Comparison of ENCODE assay signal across 12 cellular contexts in genomic region chr6:151962246-151962846, GRCh38.
A peak's percentile ranks its signal among the peaks of the same experiment; 100 is the strongest.
DNase-seq lines count a peak whose midpoint lies in the region; ATAC-seq, FAIRE-seq and TF ChIP-seq lines count a peak whose summit lies in the region.
"Had no signal": no experiment of that assay in that cellular context is flagged by ENCODE, and none has a peak within 500 bp of the region (broad histone marks: within the 10 kb centered on the region; RNA-seq: fewer than 3 reads in every experiment).

No MANE protein-coding gene starts in this region.

- no peak overlapping the region for H3K56ac ChIP-seq in H1 (replicated peaks; ENCODE audit: insufficient read length, low read depth, low read length)

- no peak for TF ChIP-seq RAD21 in H1 (IDR thresholded peaks at IDR 0.05 in 1 of 2, conservative IDR thresholded peaks at IDR 0.05 in 1 of 2; ENCODE audit: low read depth in 2 of 2, low read length in 2 of 2)

- H3K9ac ChIP-seq in H1 (replicated peaks in 1 of 4; ENCODE audit: extremely low read depth in 1 of 4, low read depth in 3 of 4, low read length in 3 of 4) = no peak overlapping the region

- H2BK12ac ChIP-seq in H1 (ENCODE audit: low read depth, low read length) = no peak overlapping the region

- 91% methylated on average over 5 of the region's 5 CpGs; no CpG with 5 or more reads in 1 of the 2 experiments for WGBS in H1 (ENCODE audit: extremely low coverage in 1 of 2, insufficient coverage in 1 of 2, insufficient read length in 1 of 2, insufficient replicate concordance in 2 of 2, low coverage in 1 of 2, low lambda C conversion rate in 2 of 2, missing lambda C conversion rate in 1 of 2), 2 experiments

- H3K36me3 ChIP-seq in H1 (ENCODE audit: control insufficient read depth in 2 of 4, insufficient read depth in 4 of 4, low read length in 3 of 4) = no peaks in the 10 kb centered on the region

- peak overlapping the region; percentile 77 for H3K27ac Mint-ChIP-seq in activated T-cell treated with anti-CD3 and anti-CD28 coated beads, Interleukin-2, amount 50 U/mL, for 72 hours
- peak overlapping the region in 1 of 2 donors; percentile 56 for H3K27ac Mint-ChIP-seq in stimulated activated naive CD8-positive, alpha-beta T cell treated with anti-CD3 and anti-CD28 coated beads, Interleukin-15, amount 100 ng/mL, for 72 hours
- H3K27ac Mint-ChIP-seq: activated naive CD8-positive, alpha-beta T cell had no signal

- H3K79me1 ChIP-seq in H1 (ENCODE audit: low read depth, low read length) = no peaks in the 10 kb centered on the region

- H3K79me2 ChIP-seq in H1 (ENCODE audit: control insufficient read depth in 1 of 2, insufficient read depth in 2 of 2, low read length in 2 of 2) = no peaks in the 10 kb centered on the region

- no peak overlapping the region for H4K8ac ChIP-seq in H1 (ENCODE audit: extremely low read depth, insufficient read depth, low read length)

- no peak overlapping the region for H2BK120ac ChIP-seq in H1 (replicated peaks; ENCODE audit: low read depth, low read length)

- peak overlapping the region in 1 of 2 donors; percentile 1 for H3K4me3 Mint-ChIP-seq in activated T-cell treated with anti-CD3 and anti-CD28 coated beads, Interleukin-2, amount 50 U/mL, for 72 hours
- no peak overlapping the region for H3K4me3 Mint-ChIP-seq in activated T-cell treated with anti-CD3 and anti-CD28 coated beads, Interleukin-2, amount 50 U/mL, for 4 hours
- H3K4me3 Mint-ChIP-seq in stimulated activated naive CD8-positive, alpha-beta T cell treated with anti-CD3 and anti-CD28 coated beads, Interleukin-15, amount 100 ng/mL, for 72 hours = no peak overlapping the region
- H3K4me3 Mint-ChIP-seq: activated naive CD8-positive, alpha-beta T cell had no signal

- peaks cover 4 to 10% of the 10 kb centered on the region in 2 donors for H3K36me3 Mint-ChIP-seq in activated T-cell treated with anti-CD3 and anti-CD28 coated beads, Interleukin-2, amount 50 U/mL, for 72 hours (ENCODE audit: insufficient read depth in 2 of 2)
- H3K36me3 Mint-ChIP-seq in activated T-cell treated with anti-CD3 and anti-CD28 coated beads, Interleukin-2, amount 50 U/mL, for 4 hours (ENCODE audit: insufficient read depth) = peaks cover 4% of the 10 kb centered on the region
- H3K36me3 Mint-ChIP-seq: activated naive CD8-positive, alpha-beta T cell had no signal

- H3K27me3 ChIP-seq in H1 (replicated peaks in 1 of 4; ENCODE audit: control insufficient read depth in 3 of 4, extremely low read depth in 1 of 4, insufficient read depth in 3 of 4, low read length in 3 of 4) = no peaks in the 10 kb centered on the region

- no peak overlapping the region for H2AFZ ChIP-seq in H1 (ENCODE audit: low read length)

- H4K20me1 ChIP-seq in H1 (replicated peaks in 1 of 2; ENCODE audit: control insufficient read depth in 1 of 2, insufficient read depth in 2 of 2, low read length in 2 of 2) = no peaks in the 10 kb centered on the region

- no peak overlapping the region for H3K27ac ChIP-seq in H1 (ENCODE audit: low read depth, low read length)
- H3K27ac ChIP-seq: RWPE1 had no signal

- H3K4me3 ChIP-seq in H1 (ENCODE audit: extremely low read depth in 1 of 4, insufficient read depth in 2 of 4, low read depth in 3 of 4, low read length in 4 of 4) = no peak overlapping the region

- no peak for TF ChIP-seq POLR2A in H1 (IDR thresholded peaks at IDR 0.05; ENCODE audit: control extremely low read depth in 1 of 2, low read depth in 2 of 2, low read length in 2 of 2)

- H3K9me3 Mint-ChIP-seq in activated T-cell treated with anti-CD3 and anti-CD28 coated beads, Interleukin-2, amount 50 U/mL, for 72 hours = peaks cover 6 to 8% of the 10 kb centered on the region in 2 donors
- peaks cover 2% of the 10 kb centered on the region for H3K9me3 Mint-ChIP-seq in activated T-cell treated with anti-CD3 and anti-CD28 coated beads, Interleukin-2, amount 50 U/mL, for 4 hours
- H3K9me3 Mint-ChIP-seq in stimulated activated naive CD8-positive, alpha-beta T cell treated with anti-CD3 and anti-CD28 coated beads, Interleukin-15, amount 100 ng/mL, for 72 hours = peaks cover 16% of the 10 kb centered on the region in 2 donors

- POLR2A ChIA-PET in H1 (lab: Charles Lee; ENCODE audit: partially characterized antibody) = no interaction called here

- FAIRE-seq in H1 (lab: Jason Lieb, UNC) (no peak), D721Med (lab: Jason Lieb, UNC) (no peak)

- TF ChIP-seq CTCF in H1 (IDR thresholded peaks at IDR 0.05; ENCODE audit: control extremely low read depth in 1 of 3, insufficient read depth in 1 of 3, low read depth in 1 of 3, low read length in 3 of 3) (no peak), D721Med (IDR thresholded peaks at IDR 0.05; ENCODE audit: insufficient read depth, missing control alignments) (no peak)

- no peak overlapping the region for H4K91ac ChIP-seq in H1 (replicated peaks; ENCODE audit: insufficient read length, low read length)

- ATAC-seq in activated T-cell treated with anti-CD3 and anti-CD28 coated beads, Interleukin-2, amount 50 U/mL, for 72 hours (replicated peaks in 1 of 2) = peak; percentile 69 to 85
- no peak for ATAC-seq in activated T-cell treated with anti-CD3 and anti-CD28 coated beads, Interleukin-2, amount 50 U/mL, for 4 hours
- ATAC-seq in stimulated activated naive CD8-positive, alpha-beta T cell treated with anti-CD3 and anti-CD28 coated beads, Interleukin-15, amount 100 ng/mL, for 72 hours = peak; percentile 83
- ATAC-seq in GM18502 (IDR thresholded peaks at IDR 0.05; ENCODE audit: poor library complexity, unreplicated experiment) (no peak), HG02642 (IDR thresholded peaks at IDR 0.05; ENCODE audit: poor library complexity, unreplicated experiment) (no peak)

- H3K4ac ChIP-seq in H1 (replicated peaks; ENCODE audit: insufficient read length, low read depth, low read length) = no peak overlapping the region

- H3K4me2 ChIP-seq in H1 (ENCODE audit: insufficient read depth in 1 of 2, low read depth in 2 of 2, low read length in 2 of 2) = no peak overlapping the region

- H3K27me3 Mint-ChIP-seq in activated T-cell treated with anti-CD3 and anti-CD28 coated beads, Interleukin-2, amount 50 U/mL, for 72 hours (ENCODE audit: low read depth) = peaks cover 61% of the 10 kb centered on the region
- peaks cover 3% of the 10 kb centered on the region for H3K27me3 Mint-ChIP-seq in activated T-cell treated with anti-CD3 and anti-CD28 coated beads, Interleukin-2, amount 50 U/mL, for 4 hours (ENCODE audit: low read depth)
- H3K27me3 Mint-ChIP-seq in stimulated activated naive CD8-positive, alpha-beta T cell treated with anti-CD3 and anti-CD28 coated beads, Interleukin-15, amount 100 ng/mL, for 72 hours = peaks cover 46% of the 10 kb centered on the region

- CTCF ChIA-PET in H1 (lab: Charles Lee; ENCODE audit: partially characterized antibody) = no interaction called here

- DNase-seq in activated T-cell treated with anti-CD3 and anti-CD28 coated beads, Interleukin-2, amount 50 U/mL, for 72 hours = peak; percentile 44 to 46
- no peak for DNase-seq in activated T-cell treated with anti-CD3 and anti-CD28 coated beads, Interleukin-2, amount 50 U/mL, for 4 hours
- DNase-seq in OCI-M1 (lab: John Stamatoyannopoulos, UW) = peak; percentile 93
- no peak for DNase-seq in H1 (ENCODE audit: low read depth in 1 of 2, low spot score in 2 of 2)
- DNase-seq in stimulated activated naive CD8-positive, alpha-beta T cell treated with anti-CD3 and anti-CD28 coated beads, Interleukin-15, amount 100 ng/mL, for 72 hours = peak; percentile 35 to 65
- DNase-seq in D721Med (ENCODE audit: insufficient read length, low spot score) = no peak
- DNase-seq: kidney glomerular epithelial cell, nucleus accumbens had no signal

- no peaks in the 10 kb centered on the region for H3K4me1 ChIP-seq in H1 (replicated peaks in 1 of 4; ENCODE audit: control insufficient read depth in 3 of 4, insufficient read depth in 4 of 4, low read length in 3 of 4)

- no peak overlapping the region for H2BK15ac ChIP-seq in H1 (ENCODE audit: low read length)

- no peak overlapping the region for H4K5ac ChIP-seq in H1 (ENCODE audit: insufficient read length, low read depth, low read length)

- no peak overlapping the region for H3K23ac ChIP-seq in H1 (ENCODE audit: insufficient read length)

- no peak overlapping the region for H2BK5ac ChIP-seq in H1 (ENCODE audit: low read depth, low read length)

- peaks cover 30% of the 10 kb centered on the region for H3K4me1 Mint-ChIP-seq in activated T-cell treated with anti-CD3 and anti-CD28 coated beads, Interleukin-2, amount 50 U/mL, for 72 hours (ENCODE audit: low read depth)
- peaks cover 18% of the 10 kb centered on the region for H3K4me1 Mint-ChIP-seq in activated T-cell treated with anti-CD3 and anti-CD28 coated beads, Interleukin-2, amount 50 U/mL, for 4 hours (ENCODE audit: low read depth)
- peaks cover 22% of the 10 kb centered on the region for H3K4me1 Mint-ChIP-seq in stimulated activated naive CD8-positive, alpha-beta T cell treated with anti-CD3 and anti-CD28 coated beads, Interleukin-15, amount 100 ng/mL, for 72 hours

- TF ChIP-seq EP300 in H1 (IDR thresholded peaks at IDR 0.05; ENCODE audit: borderline replicate concordance in 1 of 2, low read depth in 2 of 2, low read length in 2 of 2) = no peak

- no peaks in the 10 kb centered on the region for H3K9me3 ChIP-seq in H1 (ENCODE audit: insufficient read depth in 2 of 2, low read depth in 1 of 2, low read length in 1 of 2)

- H2AK5ac ChIP-seq in H1 (ENCODE audit: low read depth, low read length) = no peak overlapping the region

- peaks cover 4% of the 10 kb centered on the region; the same call in 1 of the 2 replicates for H3K23me2 ChIP-seq in H1 (ENCODE audit: low read depth, low read length)

- no peak overlapping the region for H3K14ac ChIP-seq in H1 (ENCODE audit: insufficient read length)

- no peak overlapping the region for H3K18ac ChIP-seq in H1 (ENCODE audit: extremely low read depth, low read length)

- H2BK20ac ChIP-seq in H1 (ENCODE audit: low read length) = no peak overlapping the region

TF ChIP-seq in H1, 55 proteins besides CTCF, POLR2A, EP300 and RAD21:
- TF ChIP-seq ATF2 (IDR thresholded peaks at IDR 0.05; ENCODE audit: low read length) = no peak
- TF ChIP-seq CEBPB (IDR thresholded peaks at IDR 0.05; ENCODE audit: low read depth, low read length) = peak; percentile 94

Comparison
In these comparisons a context has a peak if more than half of its experiments do, and no peak if none do; other contexts are left out.
1. ATAC-seq: peak in activated T-cell treated with anti-CD3 and anti-CD28 coated beads, Interleukin-2, amount 50 U/mL, for 72 hours (2 of 2) and stimulated activated naive CD8-positive, alpha-beta T cell treated with anti-CD3 and anti-CD28 coated beads, Interleukin-15, amount 100 ng/mL, for 72 hours (single experiment); none in activated T-cell treated with anti-CD3 and anti-CD28 coated beads, Interleukin-2, amount 50 U/mL, for 4 hours (0 of 2), GM18502 (single experiment) and HG02642 (single experiment).
2. DNase-seq: peak in activated T-cell treated with anti-CD3 and anti-CD28 coated beads, Interleukin-2, amount 50 U/mL, for 72 hours (2 of 2), OCI-M1 (single experiment) and stimulated activated naive CD8-positive, alpha-beta T cell treated with anti-CD3 and anti-CD28 coated beads, Interleukin-15, amount 100 ng/mL, for 72 hours (2 of 2); none in activated T-cell treated with anti-CD3 and anti-CD28 coated beads, Interleukin-2, amount 50 U/mL, for 4 hours (single experiment), H1 (0 of 2) and D721Med (single experiment).